Comparison of ENCODE assay signal across 19 cellular contexts in genomic region chr9:79694208-79694607, GRCh38.
DNase-seq lines count a peak whose midpoint lies in the region; ATAC-seq, FAIRE-seq and TF ChIP-seq lines count a peak whose summit lies in the region.
"Had no signal": no experiment of that assay in that cellular context is flagged by ENCODE, and none has a peak within 500 bp of the region (broad histone marks: within the 10 kb centered on the region; RNA-seq: fewer than 3 reads in every experiment).

No MANE protein-coding gene starts in this region.

- no peak overlapping the region for H3K23ac ChIP-seq in trophoblast cell (ENCODE audit: low read length)

- H3K4me2 ChIP-seq in PC-3 (ENCODE audit: low read length), result no peak overlapping the region
- H3K4me2 ChIP-seq in trophoblast cell (ENCODE audit: low read length), result peak overlapping the region; percentile 43

- ATAC-seq in PC-3, result no peak
- ATAC-seq: CD8-positive, alpha-beta T cell; heart left ventricle; SK-N-SH treated with all-trans-retinoic acid at 6 μM for 48 hours had no signal

- FAIRE-seq in H54 (lab: Jason Lieb, UNC), result peak; percentile 27

- H4K91ac ChIP-seq in trophoblast cell (ENCODE audit: low read depth, low read length), result peak overlapping the region; percentile 84

- no CpG with 5 or more reads among the region's 2 CpGs for WGBS in trophoblast cell (ENCODE audit: extremely low coverage, insufficient coverage, insufficient read length)
- WGBS in esophagus squamous epithelium, 2 donors, result 36 to 48% methylated on average over 2 of the region's 2 CpGs

- TF ChIP-seq CTCF in PC-3 (conservative IDR thresholded peaks at IDR 0.05; ENCODE audit: low read depth, low read length) (no peak), BE2C (IDR thresholded peaks at IDR 0.05; ENCODE audit: low read depth, low read length) (no peak), esophagus squamous epithelium (IDR thresholded peaks at IDR 0.05) (no peak)

- H2BK12ac ChIP-seq in trophoblast cell (ENCODE audit: low read length), result peak overlapping the region; percentile 85

- TF ChIP-seq POLR2A in H54 (IDR thresholded peaks at IDR 0.05; ENCODE audit: low read depth, low read length) (no peak), esophagus squamous epithelium (IDR thresholded peaks at IDR 0.05) (no peak)

- no peak overlapping the region for H2AFZ ChIP-seq in PC-3 (ENCODE audit: low read length)
- H2AFZ ChIP-seq in trophoblast cell (ENCODE audit: insufficient read depth, low read length, poor library complexity), result no peak overlapping the region

- no peak overlapping the region for H2AK5ac ChIP-seq in trophoblast cell (ENCODE audit: low read length)

- peak overlapping the region; percentile 83 for H2BK5ac ChIP-seq in trophoblast cell (ENCODE audit: low read depth, low read length, poor library complexity)

- POLR2A ChIA-PET in PC-3 (lab: Charles Lee; ENCODE audit: unreplicated experiment), result no interaction called here

- H3F3A ChIP-seq in PC-3 (ENCODE audit: low read length, unreplicated experiment), result no peaks in the 10 kb centered on the region

- H3K9me3 ChIP-seq in PC-3 (ENCODE audit: low read length) (no peaks in the 10 kb centered on the region), iPS-18a (ENCODE audit: control insufficient read depth, low read depth, low read length) (no peaks in the 10 kb centered on the region), trophoblast cell (ENCODE audit: insufficient read depth, low read depth, low read length) (no peaks in the 10 kb centered on the region), BE2C (no peaks in the 10 kb centered on the region), esophagus squamous epithelium (no peaks in the 10 kb centered on the region)
- H3K9me3 ChIP-seq: colonic mucosa, heart left ventricle, right atrium auricular region had no signal

- H3K27me3 ChIP-seq in PC-3 (ENCODE audit: low read length) (no peaks in the 10 kb centered on the region), iPS-18a (ENCODE audit: control insufficient read depth, insufficient read depth, low read length) (no peaks in the 10 kb centered on the region), trophoblast cell (ENCODE audit: insufficient read depth, low read length) (no peaks in the 10 kb centered on the region), BE2C (no peaks in the 10 kb centered on the region), esophagus squamous epithelium (no peaks in the 10 kb centered on the region)
- H3K27me3 ChIP-seq: colonic mucosa, heart left ventricle, right atrium auricular region had no signal

- no peaks in the 10 kb centered on the region for H3K36me3 ChIP-seq in PC-3 (ENCODE audit: low read depth, low read length)
- H3K36me3 ChIP-seq in iPS-18a (ENCODE audit: control insufficient read depth, low read depth, low read length), result no peaks in the 10 kb centered on the region
- H3K36me3 ChIP-seq in trophoblast cell (ENCODE audit: control insufficient read depth in 1 of 2, insufficient read depth in 2 of 2, low read length in 2 of 2), result peaks cover 0 to 2% of the 10 kb centered on the region in 2 experiments
- H3K36me3 ChIP-seq in BE2C, result peaks cover 6% of the 10 kb centered on the region
- H3K36me3 ChIP-seq in esophagus squamous epithelium, result no peaks in the 10 kb centered on the region
- H3K36me3 ChIP-seq: colonic mucosa, heart left ventricle, right atrium auricular region had no signal

- BruUV-seq in PC-3 (replicated peaks; lab: Mats Ljungman, UMichigan), result no TSS peak

- peak overlapping the region; percentile 60 for H2BK120ac ChIP-seq in trophoblast cell (ENCODE audit: insufficient read depth, low read length, poor library complexity)

- H4K20me1 ChIP-seq in PC-3 (ENCODE audit: low read length), result no peaks in the 10 kb centered on the region

- H3K79me1 ChIP-seq in trophoblast cell (ENCODE audit: low read length), result peaks cover 18% of the 10 kb centered on the region

- no peak for DNase-seq in H54 (ENCODE audit: insufficient read length, low spot score)
- peak; percentile 31 for DNase-seq in PC-3
- DNase-seq in trophoblast cell, result peak in 1 of 2 donors; percentile 64
- DNase-seq in BE2C, result no peak
- DNase-seq in esophagus squamous epithelium (lab: John Stamatoyannopoulos, UW), result no peak
- no peak for DNase-seq in glomerular visceral epithelial cell (ENCODE audit: extremely low spot score)
- DNase-seq: activated CD4-positive, alpha-beta T cell treated with anti-CD3 and anti-CD28 coated beads for 4 hours; CD8-positive, alpha-beta T cell; colonic mucosa; heart left ventricle; immature natural killer cell; KG1; MV-4-11; NCI-H1930; RPMI8226; stimulated activated CD4-positive, alpha-beta T cell treated with anti-CD3 and anti-CD28 coated beads, Interleukin-15, amount 100 ng/mL, for 24 hours had no signal

- no peak overlapping the region for H3K9ac ChIP-seq in PC-3 (ENCODE audit: low read length)
- peak overlapping the region; percentile 9 for H3K9ac ChIP-seq in iPS-18a (ENCODE audit: low read length)
- no peak overlapping the region for H3K9ac ChIP-seq in trophoblast cell (ENCODE audit: low read length)

- H3K4me3 ChIP-seq in PC-3 (ENCODE audit: low read length) (no peak overlapping the region), iPS-18a (ENCODE audit: low read length) (peak overlapping the region; percentile 38), trophoblast cell (ENCODE audit: low read depth, low read length) (no peak overlapping the region), BE2C (ENCODE audit: low read depth, low read length) (no peak overlapping the region), esophagus squamous epithelium (no peak overlapping the region)
- H3K4me3 ChIP-seq: colonic mucosa, heart left ventricle, right atrium auricular region had no signal

- peak overlapping the region; percentile 36 for H4K8ac ChIP-seq in trophoblast cell (ENCODE audit: low read depth, low read length)

- H3K9me2 ChIP-seq in PC-3 (replicated peaks; ENCODE audit: low read length), result no peaks in the 10 kb centered on the region

- intact Hi-C loops in PC-3 (cut with micrococcal nuclease), result no loop called here
- intact Hi-C loops in esophagus squamous epithelium (cut with DNase I), result no loop called here

- no peak overlapping the region for H4K12ac ChIP-seq in trophoblast cell (ENCODE audit: low read depth, low read length)

- H3K79me2 ChIP-seq in PC-3 (ENCODE audit: low read length), result no peaks in the 10 kb centered on the region
- H3K79me2 ChIP-seq in trophoblast cell (ENCODE audit: control insufficient read depth, insufficient read depth, low read length, poor library complexity), result no peaks in the 10 kb centered on the region

- H3K27ac ChIP-seq in PC-3 (ENCODE audit: low read length), result no peak overlapping the region
- H3K27ac ChIP-seq in iPS-18a (ENCODE audit: low read length), result no peak overlapping the region
- H3K27ac ChIP-seq in trophoblast cell (ENCODE audit: low read depth, low read length), result peak overlapping the region; percentile 88
- H3K27ac ChIP-seq in esophagus squamous epithelium, result peak overlapping the region in 1 of 4 donors; percentile 40
- H3K27ac ChIP-seq: colonic mucosa, heart left ventricle, right atrium auricular region had no signal

- H3K4ac ChIP-seq in trophoblast cell (ENCODE audit: low read depth, low read length), result no peak overlapping the region

- H3K18ac ChIP-seq in trophoblast cell (ENCODE audit: low read length), result no peak overlapping the region

- H3K14ac ChIP-seq in trophoblast cell (ENCODE audit: low read length), result peak overlapping the region; percentile 49

- CTCF ChIA-PET in PC-3 (lab: Charles Lee), result no interaction called here

- peaks cover 7% of the 10 kb centered on the region; the same call in 1 of the 2 replicates for H3K4me1 ChIP-seq in PC-3 (ENCODE audit: insufficient read depth, low read length)
- H3K4me1 ChIP-seq in iPS-18a (ENCODE audit: control insufficient read depth, low read depth, low read length), result peaks cover 57% of the 10 kb centered on the region
- peaks cover 24 to 40% of the 10 kb centered on the region in 2 experiments for H3K4me1 ChIP-seq in trophoblast cell (ENCODE audit: control insufficient read depth in 1 of 2, insufficient read depth in 2 of 2, low read length in 2 of 2)
- peaks cover 20% of the 10 kb centered on the region for H3K4me1 ChIP-seq in BE2C
- H3K4me1 ChIP-seq in esophagus squamous epithelium, result peaks cover 0 to 26% (median 3%) of the 10 kb centered on the region in 3 donors
- H3K4me1 ChIP-seq: colonic mucosa, right atrium auricular region had no signal
